In the genomic region with DNA sequence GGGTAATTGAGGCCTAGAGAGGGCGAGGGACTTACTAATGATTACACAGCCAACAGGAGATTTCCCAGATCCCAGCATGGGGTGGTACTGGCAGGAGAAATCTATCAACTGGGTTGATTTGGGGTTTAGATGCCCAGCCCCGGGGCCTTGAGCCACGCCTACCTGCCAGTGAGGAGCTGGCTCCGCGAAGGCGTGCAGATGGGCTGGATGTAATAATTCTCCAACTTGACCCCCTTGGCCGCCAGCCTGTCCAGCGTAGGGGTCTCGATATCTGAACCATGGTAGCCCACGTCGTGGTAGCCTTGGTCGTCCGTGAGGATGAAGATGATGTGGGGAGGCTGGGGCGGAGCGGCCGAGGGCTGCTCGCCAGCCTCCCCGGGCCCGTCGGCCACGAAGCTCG, we compare ENCODE assay signal across 15 cellular contexts. TPM values are rescaled to one million over a fixed set of nuclear protein-coding genes. Genes with fewer than 3 reads are reported as not detected.
DNase-seq lines count a peak whose midpoint lies in the region; ATAC-seq, FAIRE-seq and TF ChIP-seq lines count a peak whose summit lies in the region.
"Had no signal": no experiment of that assay in that cellular context is flagged by ENCODE, and none has a peak within 500 bp of the region (broad histone marks: within the 10 kb centered on the region; RNA-seq: fewer than 3 reads in every experiment).

No MANE protein-coding gene starts in this region.

- POLR2A ChIA-PET in activated CD8-positive, alpha-beta T cell treated with anti-CD3 and anti-CD28 coated beads for 36 hours (lab: Charles Lee), result no interaction called here

- FAIRE-seq in small intestine (lab: Jason Lieb, UNC), result no peak
- FAIRE-seq: endometrium had no signal

- DNase-seq in AG10803 (ENCODE audit: low read depth) (no peak), Peyer's patch (peak in 1 of 3 donors; percentile 40), fibroblast of pulmonary artery (ENCODE audit: low read depth) (no peak), psoas muscle (no peak), immature natural killer cell (no peak), small intestine (no peak)
- no peak for DNase-seq in activated CD8-positive, alpha-beta T cell treated with anti-CD3 and anti-CD28 coated beads for 36 hours
- DNase-seq: activated naive CD4-positive, alpha-beta T cell treated with anti-CD3 and anti-CD28 coated beads, Interleukin-2, amount 50 U/mL, for 16 hours; CD4-positive, alpha-beta memory T cell; stimulated activated naive CD4-positive, alpha-beta T cell had no signal

- H3K4me1 Mint-ChIP-seq in immature natural killer cell, result peaks cover 12 to 16% of the 10 kb centered on the region in 2 donors
- H3K4me1 Mint-ChIP-seq in activated CD8-positive, alpha-beta T cell treated with anti-CD3 and anti-CD28 coated beads for 36 hours (ENCODE audit: low read depth), result no peaks in the 10 kb centered on the region

- H3K36me3 ChIP-seq in Peyer's patch (no peaks in the 10 kb centered on the region), psoas muscle (ENCODE audit: insufficient read depth in 1 of 2, low read depth in 1 of 2) (no peaks in the 10 kb centered on the region), small intestine (ENCODE audit: control insufficient read depth in 2 of 2, insufficient read depth in 2 of 2, low read length in 2 of 2) (no peaks in the 10 kb centered on the region)
- H3K36me3 ChIP-seq: SJSA1 had no signal

- H3K4me3 ChIP-seq in AG10803 (ENCODE audit: low read length), result peak overlapping the region; percentile 53
- H3K4me3 ChIP-seq in Peyer's patch, result peak overlapping the region in 3 of 4 donors; percentile 12 to 32 (median 31)
- H3K4me3 ChIP-seq in fibroblast of pulmonary artery (replicated peaks; ENCODE audit: low read depth, low read length), result peak overlapping the region; percentile 16
- peak overlapping the region; percentile 60 for H3K4me3 ChIP-seq in psoas muscle
- no peak overlapping the region for H3K4me3 ChIP-seq in small intestine (ENCODE audit: low read depth in 1 of 2, low read length in 2 of 2)
- H3K4me3 ChIP-seq: SJSA1 had no signal

- peaks cover 0 to 4% (median 0%) of the 10 kb centered on the region in 3 donors for H3K36me3 Mint-ChIP-seq in immature natural killer cell
- no peaks in the 10 kb centered on the region for H3K36me3 Mint-ChIP-seq in activated CD8-positive, alpha-beta T cell treated with anti-CD3 and anti-CD28 coated beads for 36 hours (ENCODE audit: low read depth)
- H3K36me3 Mint-ChIP-seq: CD4-positive, alpha-beta memory T cell had no signal

- no peak for TF ChIP-seq CTCF in AG10803 (conservative IDR thresholded peaks at IDR 0.05; ENCODE audit: low read length)
- no peak for TF ChIP-seq CTCF in Peyer's patch (IDR thresholded peaks at IDR 0.05)
- TF ChIP-seq CTCF in fibroblast of pulmonary artery (IDR thresholded peaks at IDR 0.05; ENCODE audit: low read length, missing control alignments), result no peak
- no peak for TF ChIP-seq CTCF in psoas muscle (IDR thresholded peaks at IDR 0.05)
- TF ChIP-seq CTCF in activated CD8-positive, alpha-beta T cell treated with anti-CD3 and anti-CD28 coated beads for 36 hours (IDR thresholded peaks at IDR 0.05), result no peak

- no peaks in the 10 kb centered on the region for H3K9me3 Mint-ChIP-seq in immature natural killer cell
- H3K9me3 Mint-ChIP-seq in activated CD8-positive, alpha-beta T cell treated with anti-CD3 and anti-CD28 coated beads for 36 hours, result no peaks in the 10 kb centered on the region
- H3K9me3 Mint-ChIP-seq: CD4-positive, alpha-beta memory T cell had no signal

- H3K27ac ChIP-seq in Peyer's patch (peak overlapping the region in 2 of 4 donors; percentile 46 to 59), psoas muscle (no peak overlapping the region), small intestine (ENCODE audit: low read depth in 1 of 2, low read length in 1 of 2) (no peak overlapping the region)
- H3K27ac ChIP-seq: SJSA1 had no signal

- H3K9me3 ChIP-seq in Peyer's patch (no peaks in the 10 kb centered on the region), psoas muscle (no peaks in the 10 kb centered on the region), small intestine (ENCODE audit: control insufficient read depth, low read depth) (no peaks in the 10 kb centered on the region)
- H3K9me3 ChIP-seq: SJSA1 had no signal

- no peak for TF ChIP-seq POLR2A in Peyer's patch (IDR thresholded peaks at IDR 0.05)

- H3K4me1 ChIP-seq in Peyer's patch (peaks cover 0 to 7% (median 3%) of the 10 kb centered on the region in 4 donors), psoas muscle (peaks cover 13% of the 10 kb centered on the region), small intestine (ENCODE audit: control insufficient read depth in 2 of 2, insufficient read depth in 1 of 2, low read depth in 1 of 2, low read length in 1 of 2) (peaks cover 0 to 4% of the 10 kb centered on the region in 2 donors)

- 40 to 44% (median 41%) methylated on average over 22 of the region's 22 CpGs for WGBS in psoas muscle, 3 donors
- 25 to 35% (median 26%) methylated on average over 22 of the region's 22 CpGs for WGBS in small intestine, 3 donors

- H3K27me3 ChIP-seq in Peyer's patch (no peaks in the 10 kb centered on the region), psoas muscle (ENCODE audit: insufficient read depth in 3 of 3, low read length in 2 of 3) (peaks cover 0 to 12% (median 6%) of the 10 kb centered on the region in 3 donors), small intestine (ENCODE audit: control insufficient read depth in 2 of 2, insufficient read depth in 2 of 2, low read length in 2 of 2) (peaks cover 0 to 11% of the 10 kb centered on the region in 2 donors)
- H3K27me3 ChIP-seq: SJSA1 had no signal

- intact Hi-C loops in psoas muscle (cut with DNase I), result no loop called here
- intact Hi-C loops in activated CD8-positive, alpha-beta T cell treated with anti-CD3 and anti-CD28 coated beads for 36 hours (cut with micrococcal nuclease), result no loop called here

- no peak for ATAC-seq in psoas muscle
- ATAC-seq in HG02642 (IDR thresholded peaks at IDR 0.05; ENCODE audit: poor library complexity, unreplicated experiment), result no peak
- ATAC-seq in activated CD8-positive, alpha-beta T cell treated with anti-CD3 and anti-CD28 coated beads for 36 hours, result no peak

- no peak overlapping the region for H3K27ac Mint-ChIP-seq in immature natural killer cell
- no peak overlapping the region for H3K27ac Mint-ChIP-seq in activated CD8-positive, alpha-beta T cell treated with anti-CD3 and anti-CD28 coated beads for 36 hours
- H3K27ac Mint-ChIP-seq: CD4-positive, alpha-beta memory T cell had no signal

- peaks cover 2 to 9% (median 6%) of the 10 kb centered on the region in 3 donors for H3K27me3 Mint-ChIP-seq in immature natural killer cell (ENCODE audit: low read depth in 3 of 3)
- H3K27me3 Mint-ChIP-seq in activated CD8-positive, alpha-beta T cell treated with anti-CD3 and anti-CD28 coated beads for 36 hours, result peaks cover 26% of the 10 kb centered on the region

- no peak overlapping the region for H3K4me3 Mint-ChIP-seq in immature natural killer cell
- H3K4me3 Mint-ChIP-seq in activated CD8-positive, alpha-beta T cell treated with anti-CD3 and anti-CD28 coated beads for 36 hours, result no peak overlapping the region

- CTCF ChIA-PET in activated CD8-positive, alpha-beta T cell treated with anti-CD3 and anti-CD28 coated beads for 36 hours (lab: Charles Lee), result no interaction called here

RNA-seq across cellular contexts. Expression of a gene that starts 0.8 kb away (rescaled TPM):
- total RNA-seq in Peyer's patch (not detected), psoas muscle (under 1 TPM in 2 of 4 donors, not detected in 2; 0.15 to 0.45 TPM)
- polyA plus RNA-seq in psoas muscle (not detected), immature natural killer cell (not detected), small intestine (under 1 TPM in 1 of 3 donors, not detected in 2; 0.40 TPM)
- total RNA-seq in activated CD8-positive, alpha-beta T cell treated with anti-CD3 and anti-CD28 coated beads for 36 hours, result not detected
- total RNA-seq: CD4-positive, alpha-beta memory T cell had no signal
- polyA plus RNA-seq: CD4-positive, alpha-beta memory T cell had no signal

RNA-seq across cellular contexts. Expression of a gene that starts 12.3 kb away (rescaled TPM):
- total RNA-seq in Peyer's patch (1 to 10 TPM in 1 of 4 donors, not detected in 3; 1.2 TPM), psoas muscle (100 to 1,000 TPM in 1 of 4 donors, 10 to 100 TPM in 3; 41.7 to 118 (median 48.1) TPM)
- polyA plus RNA-seq in psoas muscle (10 to 100 TPM in 2 of 3 donors, 1 to 10 TPM in 1; 8.1 to 49.6 (median 19.4) TPM), immature natural killer cell (not detected), small intestine (under 1 TPM in 1 of 3 donors, not detected in 2; 0.52 TPM)
- total RNA-seq in activated CD8-positive, alpha-beta T cell treated with anti-CD3 and anti-CD28 coated beads for 36 hours, result not detected
- total RNA-seq: CD4-positive, alpha-beta memory T cell; HT1080; SJSA1 had no signal
- polyA plus RNA-seq: CD4-positive, alpha-beta memory T cell; liver had no signal

RNA-seq across cellular contexts. Expression of a gene that starts 55.6 kb away (rescaled TPM):
- 10 to 100 TPM; 19.4 to 85.0 (median 28.2) TPM for total RNA-seq in Peyer's patch
- 10 to 100 TPM; 22.8 to 26.7 (median 23.6) TPM for total RNA-seq in psoas muscle
- 10 to 100 TPM; 18.3 to 25.6 (median 24.2) TPM for polyA plus RNA-seq in psoas muscle
- 10 to 100 TPM in 1 of 3 donors, 1 to 10 TPM in 2; 3.2 to 21.5 (median 3.5) TPM for polyA plus RNA-seq in immature natural killer cell
- 10 to 100 TPM; 18.3 to 29.7 (median 19.3) TPM for polyA plus RNA-seq in small intestine
- 100 to 1,000 TPM; 114 to 117 TPM for total RNA-seq in activated CD8-positive, alpha-beta T cell treated with anti-CD3 and anti-CD28 coated beads for 36 hours

Comparison
In these comparisons a context has a peak if more than half of its experiments do, and no peak if none do; other contexts are left out.
1. H3K4me3 ChIP-seq: peak in AG10803 (single experiment), Peyer's patch (3 of 4), fibroblast of pulmonary artery (single experiment) and psoas muscle (single experiment); none in small intestine (0 of 2).
2. RNA of a gene that starts 12.3 kb away (total RNA-seq): 41.7 to 118 TPM in psoas muscle; 1.2 TPM in Peyer's patch and not detected in activated CD8-positive, alpha-beta T cell treated with anti-CD3 and anti-CD28 coated beads for 36 hours; every median in the first group is over 10 times any median in the second.